ENCODE assay signal across 8 cellular contexts in the genomic region with DNA sequence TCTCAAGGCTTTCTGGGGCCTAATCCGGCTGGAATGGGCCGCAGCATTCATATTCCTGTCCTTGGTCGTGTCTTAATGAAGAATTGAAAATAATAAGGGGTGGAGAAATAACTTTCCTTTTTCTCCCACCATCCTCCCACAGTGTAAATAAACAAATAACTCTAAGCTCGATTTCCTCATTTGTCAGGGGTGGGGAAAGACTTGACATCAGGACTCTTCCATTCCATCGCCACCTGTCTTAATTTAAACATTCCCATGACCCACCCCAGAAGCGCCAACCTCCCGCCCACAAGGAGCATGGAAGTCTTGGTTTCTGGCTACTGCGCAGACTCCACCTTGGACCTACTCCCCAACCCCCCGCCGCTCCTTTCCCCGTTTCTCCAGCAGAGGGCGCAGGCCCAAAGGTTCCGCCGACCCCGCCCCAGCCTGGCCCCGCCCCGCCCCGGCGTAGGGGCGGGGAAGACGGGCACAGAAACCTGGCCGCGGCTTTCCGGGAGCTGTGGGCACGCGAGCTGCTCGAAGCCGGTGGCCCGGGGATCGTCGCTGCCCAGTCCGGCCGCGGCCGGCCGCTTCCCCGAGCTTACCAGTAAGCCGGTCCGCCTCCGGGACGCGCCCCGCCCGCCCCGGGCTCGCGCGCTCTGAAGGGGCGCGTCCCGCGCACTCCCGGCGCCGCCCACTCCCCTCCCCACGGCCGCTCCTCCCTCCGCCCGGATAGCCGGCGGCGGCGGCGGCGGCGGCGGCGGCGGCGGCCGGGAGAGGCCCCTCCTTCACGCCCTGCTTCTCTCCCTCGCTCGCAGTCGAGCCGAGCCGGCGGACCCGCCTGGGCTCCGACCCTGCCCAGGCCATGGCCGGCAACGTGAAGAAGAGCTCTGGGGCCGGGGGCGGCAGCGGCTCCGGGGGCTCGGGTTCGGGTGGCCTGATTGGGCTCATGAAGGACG. TPM values are rescaled to one million over a fixed set of nuclear protein-coding genes. Genes with fewer than 3 reads are reported as not detected.
DNase-seq lines count a peak whose midpoint lies in the region; ATAC-seq lines count a peak whose summit lies in the region.

Gene CBL, plus strand, starts transcription at position 766 of the 938 bp plus-strand sequence. Its CDS starts 79 bp downstream, at position 845.

- peak within 1 kb of the TSS; percentile 77 for H3K4me2 ChIP-seq in mesendoderm (ENCODE audit: low read length)

- H4K5ac ChIP-seq in mesendoderm (ENCODE audit: low read length) = no peak within 1 kb of the TSS

- H3K18ac ChIP-seq in mesendoderm (ENCODE audit: low read length) = peak within 1 kb of the TSS; percentile 99

- peak; percentile 96 for DNase-seq in COLO829 (ENCODE audit: low spot score)
- DNase-seq in HT-29 (ENCODE audit: low spot score) = peak; percentile 99
- peak; percentile 63 to 82 for DNase-seq in NOMO-1 (lab: John Stamatoyannopoulos, UW; ENCODE audit: unreplicated experiment in 2 of 2)
- peak; percentile 92 to 99 (median 99) for DNase-seq in activated CD8-positive, alpha-beta memory T cell treated with anti-CD3 and anti-CD28 coated beads for 48 hours (ENCODE audit: low read depth in 2 of 3, low spot score in 2 of 3)
- peak; percentile 95 for DNase-seq in mesendoderm
- DNase-seq in stimulated activated CD8-positive, alpha-beta memory T cell treated with anti-CD3 and anti-CD28 coated beads, Interleukin-12 subunit alpha, Interleukin-12 subunit beta, amount 100 ng/mL, for 4 hours (ENCODE audit: low read depth) = peak; percentile 93

- H3K27ac ChIP-seq in mesendoderm (ENCODE audit: low read depth, low read length) = peak within 1 kb of the TSS; percentile 93

- H3K9me3 ChIP-seq in endocrine pancreas (ENCODE audit: control insufficient read depth, low read length) = no peaks in the 10 kb centered on the region

- H3K4me1 ChIP-seq in endocrine pancreas (ENCODE audit: control insufficient read depth, insufficient read depth, low read length) (peaks cover 7% of the 10 kb centered on the region), mesendoderm (ENCODE audit: control insufficient read depth, low read depth, low read length) (no peaks in the 10 kb centered on the region)

- peak within 1 kb of the TSS; percentile 93 for H3K4ac ChIP-seq in mesendoderm (ENCODE audit: low read depth, low read length)

- ATAC-seq in GM19468 (IDR thresholded peaks at IDR 0.05; ENCODE audit: extremely low read depth, unreplicated experiment) = peak; percentile 81

- no peaks in the 10 kb centered on the region for H3K27me3 ChIP-seq in endocrine pancreas (ENCODE audit: control insufficient read depth, insufficient read depth, low read length)
- no peaks in the 10 kb centered on the region for H3K27me3 ChIP-seq in mesendoderm (ENCODE audit: insufficient read depth, low read length, poor library complexity)

- H4K8ac ChIP-seq in mesendoderm (ENCODE audit: low read depth, low read length) = peak within 1 kb of the TSS; percentile 60

- H2BK120ac ChIP-seq in mesendoderm (ENCODE audit: low read depth, low read length) = no peak within 1 kb of the TSS

- peaks cover 38% of the 10 kb centered on the region for H3K79me2 ChIP-seq in mesendoderm (ENCODE audit: control insufficient read depth, insufficient read depth, low read length)

- no CpG with 5 or more reads among the region's 89 CpGs for WGBS in mesendoderm (ENCODE audit: extremely low coverage, insufficient coverage, low lambda C conversion rate)

- no peak within 1 kb of the TSS for H2BK15ac ChIP-seq in mesendoderm (replicated peaks; ENCODE audit: low read depth)

- H3K79me1 ChIP-seq in mesendoderm (ENCODE audit: low read length) = no peaks in the 10 kb centered on the region

- H3K36me3 ChIP-seq in endocrine pancreas (ENCODE audit: control insufficient read depth, insufficient read depth, low read length) = no peaks in the 10 kb centered on the region
- H3K36me3 ChIP-seq in mesendoderm (ENCODE audit: control insufficient read depth, insufficient read depth, low read length) = no peaks in the 10 kb centered on the region

- H3K56ac ChIP-seq in mesendoderm (ENCODE audit: low read length) = peak within 1 kb of the TSS; percentile 98

- H3K9ac ChIP-seq in endocrine pancreas (ENCODE audit: control insufficient read depth, insufficient read depth, low read length) (peak within 1 kb of the TSS; percentile 65), mesendoderm (ENCODE audit: low read length) (peak within 1 kb of the TSS; percentile 97)

- H3K23ac ChIP-seq in mesendoderm (ENCODE audit: low read length) = no peak within 1 kb of the TSS

- H2AK5ac ChIP-seq in mesendoderm (ENCODE audit: low read length) = peak within 1 kb of the TSS; percentile 46

- H2BK5ac ChIP-seq in mesendoderm (ENCODE audit: low read length) = peak within 1 kb of the TSS; percentile 70

- H3K4me3 ChIP-seq in endocrine pancreas (ENCODE audit: control insufficient read depth, insufficient read depth, low read length) (peak within 1 kb of the TSS; percentile 94), mesendoderm (ENCODE audit: low read length) (peak within 1 kb of the TSS; percentile 90)

RNA-seq across cellular contexts. Expression of gene CBL, which starts in this region (rescaled TPM):
- 6.5 and 8.3 TPM in 2 replicates for total RNA-seq in HT-29 (2014; rRNA removed; shearing (Covaris generic))
- polyA plus RNA-seq in mesendoderm (2013, experiment 1 of 2) = 21.9 TPM
- polyA plus RNA-seq in mesendoderm (2013, experiment 2 of 2) = 21.9 TPM

Comparison
In these comparisons a context has a peak if more than half of its experiments do, and no peak if none do; other contexts are left out.
1. Peak in every context shown above with its lines: DNase-seq, ATAC-seq, H3K4me3 ChIP-seq and H3K27ac ChIP-seq.